In the genomic region with DNA sequence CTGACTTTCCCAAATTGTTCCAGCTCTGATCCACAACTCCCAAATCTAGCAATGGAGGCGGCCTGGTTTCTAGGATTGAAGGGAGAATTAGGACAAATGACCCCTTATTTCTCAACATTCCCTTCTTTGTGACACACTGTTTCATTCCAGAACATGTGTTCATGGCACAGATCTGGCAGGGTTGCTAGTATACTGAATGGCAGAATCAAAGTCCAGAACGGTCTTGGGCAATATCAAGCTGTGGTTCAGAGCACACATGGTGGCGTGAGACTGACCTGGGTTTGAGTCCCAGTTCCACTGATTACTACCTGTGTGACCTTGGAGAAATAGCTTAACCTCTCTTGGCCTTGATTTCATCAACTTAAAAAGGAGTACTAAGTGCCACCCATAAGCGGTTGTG, we compare ENCODE assay signal across 1 cellular context.
TF ChIP-seq lines count a peak whose summit lies in the region.

No MANE protein-coding gene starts in this region.

TF ChIP-seq in IMR-90, 13 proteins besides CTCF, POLR2A, EP300 and RAD21:
- TF ChIP-seq CEBPB (IDR thresholded peaks at IDR 0.05; ENCODE audit: low read depth, low read length) (peak; percentile 44; the same call in 1 of the 2 replicates), NFE2L2 (IDR thresholded peaks at IDR 0.05; ENCODE audit: low read depth, low read length) (no peak), SMC3 (IDR thresholded peaks at IDR 0.05; ENCODE audit: low read depth, low read length) (no peak), CHD1 (IDR thresholded peaks at IDR 0.05; ENCODE audit: low read depth, low read length) (no peak), MAFK (IDR thresholded peaks at IDR 0.05; ENCODE audit: low read depth, low read length) (no peak), BHLHE40 (IDR thresholded peaks at IDR 0.05; ENCODE audit: low read depth, low read length) (no peak)
- TF ChIP-seq, protein P1, sequence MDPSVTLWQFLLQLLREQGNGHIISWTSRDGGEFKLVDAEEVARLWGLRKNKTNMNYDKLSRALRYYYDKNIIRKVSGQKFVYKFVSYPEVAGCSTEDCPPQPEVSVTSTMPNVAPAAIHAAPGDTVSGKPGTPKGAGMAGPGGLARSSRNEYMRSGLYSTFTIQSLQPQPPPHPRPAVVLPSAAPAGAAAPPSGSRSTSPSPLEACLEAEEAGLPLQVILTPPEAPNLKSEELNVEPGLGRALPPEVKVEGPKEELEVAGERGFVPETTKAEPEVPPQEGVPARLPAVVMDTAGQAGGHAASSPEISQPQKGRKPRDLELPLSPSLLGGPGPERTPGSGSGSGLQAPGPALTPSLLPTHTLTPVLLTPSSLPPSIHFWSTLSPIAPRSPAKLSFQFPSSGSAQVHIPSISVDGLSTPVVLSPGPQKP (IDR thresholded peaks at IDR 0.05; ENCODE audit: borderline replicate concordance, low read depth, low read length) = no peak
